Comparison of ENCODE assay signal across 8 cellular contexts in the genomic region with DNA sequence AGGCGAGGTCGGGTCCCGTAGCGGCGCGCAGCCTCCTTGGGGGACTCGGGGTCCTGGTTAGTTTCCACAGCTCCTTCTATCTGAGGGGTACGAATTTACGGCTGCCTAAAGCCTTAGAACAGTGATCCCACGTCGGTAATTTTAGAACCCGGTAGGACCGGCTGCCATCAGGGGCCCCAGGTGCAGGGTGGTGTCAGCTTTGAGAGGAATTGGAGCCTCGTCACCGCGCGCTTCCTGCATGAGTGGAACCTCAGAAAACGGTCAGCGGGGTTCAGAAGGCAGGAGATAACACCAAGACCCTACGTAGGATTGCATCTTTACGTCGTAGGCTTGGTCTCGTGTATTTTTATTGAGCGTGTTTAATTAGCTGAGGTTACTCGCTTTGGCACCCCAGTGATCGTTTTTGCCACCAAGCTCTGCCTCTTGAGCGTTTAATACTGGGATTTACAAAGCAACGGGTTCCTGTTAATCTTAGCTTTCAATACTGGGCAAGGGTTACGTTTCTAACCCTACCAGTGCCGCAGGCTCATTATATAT. TPM values are rescaled to one million over a fixed set of nuclear protein-coding genes. Genes with fewer than 3 reads are reported as not detected.
DNase-seq lines count a peak whose midpoint lies in the region; ATAC-seq and TF ChIP-seq lines count a peak whose summit lies in the region.

No MANE protein-coding gene starts in this region.

- H3K4me2 ChIP-seq in DOHH2 (ENCODE audit: low read length): peak overlapping the region; percentile 79

- peaks cover 29% of the 10 kb centered on the region for H3K79me2 ChIP-seq in DOHH2 (ENCODE audit: control insufficient read depth, low read length)

- H3K27ac ChIP-seq in DOHH2 (ENCODE audit: low read depth, low read length) (peak overlapping the region; percentile 44), lung (ENCODE audit: low read depth in 1 of 2, low read length in 1 of 2) (peak overlapping the region; percentile 26 to 92)

- peak; percentile 62 for DNase-seq in GM20000 (ENCODE audit: low spot score)
- DNase-seq in HK-2 (ENCODE audit: unreplicated experiment): peak; percentile 68
- DNase-seq in T-helper 1 cell: peak in 3 of 5 donors; percentile 24 to 80 (median 47)
- DNase-seq in cerebellum (ENCODE audit: low spot score): peak; percentile 36
- DNase-seq in lung (ENCODE audit: low spot score): peak; percentile 41
- peak; percentile 75 for DNase-seq in stimulated activated CD8-positive, alpha-beta memory T cell treated with anti-CD3 and anti-CD28 coated beads, Interleukin-4, amount 100 ng/mL, for 48 hours
- no peak for DNase-seq in KG1 (lab: John Stamatoyannopoulos, UW)

- H3K36me3 ChIP-seq in DOHH2 (ENCODE audit: control insufficient read depth, low read length) (no peaks in the 10 kb centered on the region), lung (ENCODE audit: control insufficient read depth in 2 of 2, insufficient read depth in 2 of 2, low read length in 2 of 2) (no peaks in the 10 kb centered on the region)

- H3K27me3 ChIP-seq in DOHH2 (ENCODE audit: control insufficient read depth, low read length) (no peaks in the 10 kb centered on the region), lung (ENCODE audit: control insufficient read depth, insufficient read depth) (no peaks in the 10 kb centered on the region)

- H3K4me3 ChIP-seq in DOHH2 (ENCODE audit: low read length) (peak overlapping the region; percentile 74), lung (peak overlapping the region; percentile 86)

- peaks cover 20% of the 10 kb centered on the region for H3K4me1 ChIP-seq in DOHH2 (ENCODE audit: control insufficient read depth, low read length)
- H3K4me1 ChIP-seq in lung (ENCODE audit: control insufficient read depth in 2 of 2, insufficient read depth in 2 of 2, low read length in 2 of 2): peaks cover 0 to 7% of the 10 kb centered on the region in 2 donors

- H3F3A ChIP-seq in DOHH2 (ENCODE audit: control insufficient read depth, insufficient read depth): no peaks in the 10 kb centered on the region

- peak; percentile 36 for ATAC-seq in lung (ENCODE audit: insufficient read depth, low FRiP score)

- 6 to 7% methylated on average over 30 of the region's 30 CpGs for WGBS in lung, 2 donors

- TF ChIP-seq CTCF in DOHH2 (IDR thresholded peaks at IDR 0.05; ENCODE audit: low read depth, low read length, poor library complexity, severe bottlenecking) (no peak), GM20000 (IDR thresholded peaks at IDR 0.05; ENCODE audit: extremely low read depth, missing control alignments) (no peak), lung (IDR thresholded peaks at IDR 0.05; ENCODE audit: control extremely low read depth, extremely low read depth) (no peak)

- no peaks in the 10 kb centered on the region for H4K20me1 ChIP-seq in DOHH2 (ENCODE audit: control insufficient read depth, insufficient read depth, low read depth, low read length)

- H3K9me3 ChIP-seq in DOHH2 (ENCODE audit: control insufficient read depth, insufficient read depth, low read length): peaks cover 8% of the 10 kb centered on the region
- H3K9me3 ChIP-seq in lung (ENCODE audit: control insufficient read depth in 2 of 2, insufficient read depth in 1 of 2, low read length in 1 of 2): no peaks in the 10 kb centered on the region

- H3K9me2 ChIP-seq in DOHH2 (replicated peaks; ENCODE audit: control insufficient read depth, low read length): no peaks in the 10 kb centered on the region

RNA-seq across cellular contexts. Expression of a gene that starts 0.4 kb away (rescaled TPM):
- total RNA-seq in cerebellum: 1.4 TPM
- 1 to 10 TPM; 2.7 to 3.5 TPM for total RNA-seq in lung
- 1 to 10 TPM; 1.5 to 3.9 TPM for polyA plus RNA-seq in lung
